Comparison of ENCODE assay signal across 1 cellular context in genomic region chr2:109148991-109149645, GRCh38.
A peak's percentile ranks its signal among the peaks of the same experiment; 100 is the strongest.
TF ChIP-seq lines count a peak whose summit lies in the region.

No MANE protein-coding gene starts in this region.

TF ChIP-seq in GM12878, 131 proteins besides CTCF, POLR2A, EP300 and RAD21 (continued from another document and continues in another):
- peak; percentile 71; the same call in 1 of the 3 replicates for TF ChIP-seq POU2F2 (IDR thresholded peaks at IDR 0.05; ENCODE audit: borderline replicate concordance, low read depth, low read length)
- peak; percentile 92 for TF ChIP-seq NFIC (IDR thresholded peaks at IDR 0.05; ENCODE audit: low read depth, low read length)
- no peak; the same call in 1 of the 2 replicates for TF ChIP-seq MTA3 (IDR thresholded peaks at IDR 0.05; ENCODE audit: borderline replicate concordance, low read length)
- no peak for TF ChIP-seq RBBP5 (conservative IDR thresholded peaks at IDR 0.05)
- TF ChIP-seq LARP7 (IDR thresholded peaks at IDR 0.05) = no peak
- peak; percentile 94 for TF ChIP-seq RUNX3 (IDR thresholded peaks at IDR 0.05; ENCODE audit: low read length)
- no peak for TF ChIP-seq ATF7 (IDR thresholded peaks at IDR 0.05; ENCODE audit: low read depth)
- no peak for TF ChIP-seq SMARCA5 (IDR thresholded peaks at IDR 0.05)
- peak; percentile 87 for TF ChIP-seq CREM (IDR thresholded peaks at IDR 0.05; ENCODE audit: low read depth)
- TF ChIP-seq GATAD2B (conservative IDR thresholded peaks at IDR 0.05; ENCODE audit: low read depth) = 0 out of 2 replicates have a peak, but pooled peaks have one; percentile 43
- TF ChIP-seq FOXM1 (IDR thresholded peaks at IDR 0.05; ENCODE audit: low read depth, low read length) = peak; percentile 88
- TF ChIP-seq MEF2B (IDR thresholded peaks at IDR 0.05; ENCODE audit: partially characterized antibody, poor library complexity, severe bottlenecking) = peak; percentile 83
- TF ChIP-seq PBX3 (IDR thresholded peaks at IDR 0.05; ENCODE audit: insufficient replicate concordance, low read depth, low read length) = no peak
- TF ChIP-seq ZNF24 (IDR thresholded peaks at IDR 0.05) = no peak
- no peak for TF ChIP-seq ELK1 (IDR thresholded peaks at IDR 0.05; ENCODE audit: low read depth, low read length)
- TF ChIP-seq CUX1 (IDR thresholded peaks at IDR 0.05; ENCODE audit: insufficient replicate concordance, low read depth, low read length) = no peak
- no peak for TF ChIP-seq TARDBP (IDR thresholded peaks at IDR 0.05; ENCODE audit: borderline replicate concordance)
- no peak for TF ChIP-seq BRCA1 (IDR thresholded peaks at IDR 0.05; ENCODE audit: low read depth, low read length)
- no peak for TF ChIP-seq SMAD5 (IDR thresholded peaks at IDR 0.05; ENCODE audit: low read depth)
- peak in 1 of 2 experiments; percentile 64; a peak in 2 of 4 replicates for TF ChIP-seq BHLHE40 (IDR thresholded peaks at IDR 0.05; ENCODE audit: borderline replicate concordance in 1 of 2, low read depth in 2 of 2, low read length in 1 of 2)
- 0 out of 4 replicates have a peak, but pooled peaks of 1 of the 2 experiments have one; percentile 14 for TF ChIP-seq IKZF2 (IDR thresholded peaks at IDR 0.05)
- no peak for TF ChIP-seq MAX (IDR thresholded peaks at IDR 0.05; ENCODE audit: low read depth, low read length)
- TF ChIP-seq IKZF1 (conservative IDR thresholded peaks at IDR 0.05) = peak; percentile 50
- peak; percentile 80 for TF ChIP-seq DPF2 (IDR thresholded peaks at IDR 0.05)
- TF ChIP-seq MEF2A (IDR thresholded peaks at IDR 0.05; ENCODE audit: insufficient read depth, low read depth, low read length) = peak; percentile 89
- no peak for TF ChIP-seq ZNF592 (IDR thresholded peaks at IDR 0.05)
- TF ChIP-seq ZNF217 (IDR thresholded peaks at IDR 0.05) = peak; percentile 87
- TF ChIP-seq TCF7 (IDR thresholded peaks at IDR 0.05; ENCODE audit: borderline replicate concordance) = peak; percentile 100
- TF ChIP-seq SUPT20H (IDR thresholded peaks at IDR 0.05; ENCODE audit: borderline replicate concordance, control insufficient read depth, low read depth, low read length) = no peak
- no peak for TF ChIP-seq SMAD1 (IDR thresholded peaks at IDR 0.05; ENCODE audit: low read depth, partially characterized antibody)
- 0 out of 2 replicates have a peak, but pooled peaks have one; percentile 24 for TF ChIP-seq TCF12 (IDR thresholded peaks at IDR 0.05; ENCODE audit: low read depth, low read length)
- TF ChIP-seq GABPA (IDR thresholded peaks at IDR 0.05; ENCODE audit: low read depth) = peak; percentile 56; the same call in 1 of the 2 replicates
- TF ChIP-seq MTA2 (IDR thresholded peaks at IDR 0.05; ENCODE audit: low read depth) = peak; percentile 72
- TF ChIP-seq ASH2L (IDR thresholded peaks at IDR 0.05; ENCODE audit: borderline replicate concordance, low read depth) = no peak
- no peak for TF ChIP-seq HSF1 (IDR thresholded peaks at IDR 0.05; ENCODE audit: low read depth, low read length)
- TF ChIP-seq E4F1 (IDR thresholded peaks at IDR 0.05; ENCODE audit: borderline replicate concordance, partially characterized antibody) = no peak
- no peak for TF ChIP-seq RELA (IDR thresholded peaks at IDR 0.05; ENCODE audit: borderline replicate concordance, partially characterized antibody)
- peak; percentile 66; the same call in 1 of the 2 replicates for TF ChIP-seq ZBED1 (IDR thresholded peaks at IDR 0.05; ENCODE audit: borderline replicate concordance)
- TF ChIP-seq SPI1 (IDR thresholded peaks at IDR 0.05; ENCODE audit: borderline replicate concordance, insufficient read depth, low read depth, low read length) = no peak
- peak; percentile 99 for TF ChIP-seq JUNB (IDR thresholded peaks at IDR 0.05)
- TF ChIP-seq EED (IDR thresholded peaks at IDR 0.05; ENCODE audit: low read depth) = peak; percentile 83
- TF ChIP-seq ETV6 (conservative IDR thresholded peaks at IDR 0.05 in 1 of 2, IDR thresholded peaks at IDR 0.05 in 1 of 2; ENCODE audit: borderline replicate concordance in 1 of 2, low read depth in 1 of 2) = peak in 1 of 2 experiments; percentile 65; a peak in 1 of 4 replicates
- TF ChIP-seq ZZZ3 (IDR thresholded peaks at IDR 0.05; ENCODE audit: control insufficient read depth, insufficient read length, low read depth) = no peak
- TF ChIP-seq PAX5 (IDR thresholded peaks at IDR 0.05; ENCODE audit: borderline replicate concordance, low read depth, low read length) = peak; percentile 85
- TF ChIP-seq POLR2AphosphoS5 (IDR thresholded peaks at IDR 0.05; ENCODE audit: low read length) = no peak
